ENCODE assay signal across 8 cellular contexts in genomic region chr15:48358229-48358641, GRCh38. TPM values are rescaled to one million over a fixed set of nuclear protein-coding genes. Genes with fewer than 3 reads are reported as not detected.
DNase-seq lines count a peak whose midpoint lies in the region; ATAC-seq and TF ChIP-seq lines count a peak whose summit lies in the region.

No MANE protein-coding gene starts in this region.

- peaks cover 4% of the 10 kb centered on the region; the same call in 1 of the 2 replicates for H3K36me3 Mint-ChIP-seq in WTC11
- no peaks in the 10 kb centered on the region for H3K36me3 Mint-ChIP-seq in activated CD8-positive, alpha-beta memory T cell treated with anti-CD3 and anti-CD28 coated beads, Interleukin-2, amount 10 ng/mL, durations not matched to agents 7 days and 5 days

- no peaks in the 10 kb centered on the region for H4K20me1 ChIP-seq in Karpas-422 (ENCODE audit: insufficient read depth, low read depth, low read length)

- H3K27me3 Mint-ChIP-seq in WTC11 (ENCODE audit: low read depth) = no peaks in the 10 kb centered on the region
- peaks cover 2% of the 10 kb centered on the region for H3K27me3 Mint-ChIP-seq in activated CD8-positive, alpha-beta memory T cell treated with anti-CD3 and anti-CD28 coated beads, Interleukin-2, amount 10 ng/mL, durations not matched to agents 7 days and 5 days

- H3K27ac Mint-ChIP-seq in WTC11 = no peak overlapping the region
- no peak overlapping the region for H3K27ac Mint-ChIP-seq in activated CD8-positive, alpha-beta memory T cell treated with anti-CD3 and anti-CD28 coated beads, Interleukin-2, amount 10 ng/mL, durations not matched to agents 7 days and 5 days

- DNase-seq in ELR (ENCODE audit: low read depth) (peak; percentile 64), Karpas-422 (peak; percentile 56), WTC11 (ENCODE audit: low spot score) (no peak), inferior parietal cortex (ENCODE audit: extremely low spot score) (peak; percentile 54), upper lobe of left lung (no peak), NCI-H187 (lab: John Stamatoyannopoulos, UW) (no peak), head of caudate nucleus (no peak)
- DNase-seq in activated CD8-positive, alpha-beta memory T cell treated with anti-CD3 and anti-CD28 coated beads, Interleukin-2, amount 10 ng/mL, durations not matched to agents 7 days and 5 days = no peak

- 0 out of 2 replicates have a peak, but pooled peaks have one; percentile 31 for TF ChIP-seq CTCF in WTC11 (IDR thresholded peaks at IDR 0.05)
- TF ChIP-seq CTCF in upper lobe of left lung (IDR thresholded peaks at IDR 0.05) = peak in 5 of 6 experiments; percentile 28 to 54 (median 49)

- peaks cover 10% of the 10 kb centered on the region for H3K4me1 Mint-ChIP-seq in WTC11
- peaks cover 14% of the 10 kb centered on the region for H3K4me1 Mint-ChIP-seq in activated CD8-positive, alpha-beta memory T cell treated with anti-CD3 and anti-CD28 coated beads, Interleukin-2, amount 10 ng/mL, durations not matched to agents 7 days and 5 days

- H3K9ac ChIP-seq in Karpas-422 (ENCODE audit: low read length) = no peak overlapping the region

- H3K36me3 ChIP-seq in Karpas-422 (ENCODE audit: insufficient read depth, low read length) = no peaks in the 10 kb centered on the region
- H3K36me3 ChIP-seq in upper lobe of left lung = no peaks in the 10 kb centered on the region

- intact Hi-C loops in head of caudate nucleus (cut with DNase I) = loop anchor here (10.0 kb wide), 1 partner anchor 497 kb away; no protein-coding TSS in a partner anchor

- no peaks in the 10 kb centered on the region for H3K79me2 ChIP-seq in Karpas-422 (ENCODE audit: low read length)

- POLR2A ChIA-PET in WTC11 (lab: Charles Lee) = no interaction called here

- H3K4me3 ChIP-seq in Karpas-422 (ENCODE audit: low read length) (no peak overlapping the region), upper lobe of left lung (peak overlapping the region in 1 of 4 donors; percentile 1)

- H3K4me3 Mint-ChIP-seq in WTC11 = no peak overlapping the region
- H3K4me3 Mint-ChIP-seq in activated CD8-positive, alpha-beta memory T cell treated with anti-CD3 and anti-CD28 coated beads, Interleukin-2, amount 10 ng/mL, durations not matched to agents 7 days and 5 days = no peak overlapping the region

- no peak overlapping the region for H2AFZ ChIP-seq in Karpas-422 (ENCODE audit: low read length)

- no peak for TF ChIP-seq EP300 in upper lobe of left lung (IDR thresholded peaks at IDR 0.05)

- H3K27me3 ChIP-seq in Karpas-422 (ENCODE audit: low read length) (no peaks in the 10 kb centered on the region), upper lobe of left lung (no peaks in the 10 kb centered on the region)

- ATAC-seq in WTC11 (no peak), upper lobe of left lung (ENCODE audit: low FRiP score in 2 of 2) (peak in 1 of 2 donors; percentile 44)
- no peak for ATAC-seq in activated CD8-positive, alpha-beta memory T cell treated with anti-CD3 and anti-CD28 coated beads, Interleukin-2, amount 10 ng/mL, durations not matched to agents 7 days and 5 days

- TF ChIP-seq POLR2A in upper lobe of left lung (IDR thresholded peaks at IDR 0.05) = no peak

- H3K27ac ChIP-seq in Karpas-422 (ENCODE audit: low read length) (no peak overlapping the region), upper lobe of left lung (peak overlapping the region in 3 of 4 donors; percentile 25 to 50 (median 38))

- H3K9me3 Mint-ChIP-seq in WTC11 = peaks cover 12% of the 10 kb centered on the region
- H3K9me3 Mint-ChIP-seq in activated CD8-positive, alpha-beta memory T cell treated with anti-CD3 and anti-CD28 coated beads, Interleukin-2, amount 10 ng/mL, durations not matched to agents 7 days and 5 days (ENCODE audit: low read depth) = no peaks in the 10 kb centered on the region

- H3K9me2 ChIP-seq in Karpas-422 (replicated peaks; ENCODE audit: insufficient read depth, low read length) = no peaks in the 10 kb centered on the region

- H3K9me3 ChIP-seq in Karpas-422 (ENCODE audit: low read length) = no peaks in the 10 kb centered on the region
- H3K9me3 ChIP-seq in upper lobe of left lung = no peaks in the 10 kb centered on the region

- CTCF ChIA-PET in WTC11 (lab: Charles Lee) = interaction anchor here (0.5 to 3.4 kb wide), 15 partner anchors 8 to 1787 kb away, joined by 3 to 31 read pairs (median 4); no protein-coding TSS in a partner anchor
- CTCF ChIA-PET in activated CD8-positive, alpha-beta memory T cell treated with anti-CD3 and anti-CD28 coated beads, Interleukin-2, amount 10 ng/mL, durations not matched to agents 7 days and 5 days (lab: Charles Lee) = interaction anchor here (1.3 to 2.1 kb wide), 5 partner anchors 17 to 607 kb away, joined by 4 to 7 read pairs (median 6); no protein-coding TSS in a partner anchor

- no peak overlapping the region for H3K4me2 ChIP-seq in Karpas-422 (ENCODE audit: low read depth, low read length, poor library complexity, severe bottlenecking)

- no peaks in the 10 kb centered on the region for H3K4me1 ChIP-seq in Karpas-422 (ENCODE audit: low read length)
- H3K4me1 ChIP-seq in upper lobe of left lung = peaks cover 0 to 11% (median 6%) of the 10 kb centered on the region in 4 donors

TF ChIP-seq in WTC11, 78 proteins besides CTCF, POLR2A, EP300 and RAD21:
- TF ChIP-seq IRF2 (CRISPR knock-in tag; IDR thresholded peaks at IDR 0.05; ENCODE audit: borderline replicate concordance, low read depth) = no peak
- TF ChIP-seq GABPB1 (CRISPR knock-in tag; IDR thresholded peaks at IDR 0.05) = no peak
- TF ChIP-seq FOXK1 (CRISPR knock-in tag; IDR thresholded peaks at IDR 0.05) = no peak
- no peak for TF ChIP-seq E2F5 (CRISPR knock-in tag; IDR thresholded peaks at IDR 0.05)
- TF ChIP-seq, protein P1, sequence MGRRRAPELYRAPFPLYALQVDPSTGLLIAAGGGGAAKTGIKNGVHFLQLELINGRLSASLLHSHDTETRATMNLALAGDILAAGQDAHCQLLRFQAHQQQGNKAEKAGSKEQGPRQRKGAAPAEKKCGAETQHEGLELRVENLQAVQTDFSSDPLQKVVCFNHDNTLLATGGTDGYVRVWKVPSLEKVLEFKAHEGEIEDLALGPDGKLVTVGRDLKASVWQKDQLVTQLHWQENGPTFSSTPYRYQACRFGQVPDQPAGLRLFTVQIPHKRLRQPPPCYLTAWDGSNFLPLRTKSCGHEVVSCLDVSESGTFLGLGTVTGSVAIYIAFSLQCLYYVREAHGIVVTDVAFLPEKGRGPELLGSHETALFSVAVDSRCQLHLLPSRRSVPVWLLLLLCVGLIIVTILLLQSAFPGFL (CRISPR knock-in tag; IDR thresholded peaks at IDR 0.05; ENCODE audit: borderline replicate concordance) = no peak
- TF ChIP-seq TP53 (CRISPR knock-in tag; IDR thresholded peaks at IDR 0.05) = no peak
- no peak for TF ChIP-seq JUN (CRISPR knock-in tag; IDR thresholded peaks at IDR 0.05)
- no peak for TF ChIP-seq ZNF423 (CRISPR knock-in tag; IDR thresholded peaks at IDR 0.05)

RNA-seq across cellular contexts. Expression of gene DUT, which starts 27.0 kb away (rescaled TPM):
- total RNA-seq in Karpas-422 (2014; rRNA removed; shearing (Covaris generic); ENCODE audit: low replicate concordance) = 147 and 155 TPM in 2 replicates
- total RNA-seq in WTC11 (2021) = 195 to 204 TPM (median 195 TPM) in 3 replicates
- total RNA-seq in upper lobe of left lung = 10 to 100 TPM; 29.3 to 87.5 (median 61.2) TPM
- total RNA-seq in activated CD8-positive, alpha-beta memory T cell treated with anti-CD3 and anti-CD28 coated beads, Interleukin-2, amount 10 ng/mL, durations not matched to agents 7 days and 5 days = 100 to 1,000 TPM; 348 to 349 TPM

Comparison
In these comparisons a context has a peak if more than half of its experiments do, and no peak if none do; other contexts are left out.
1. DNase-seq: peak in ELR (single experiment), Karpas-422 (single experiment) and inferior parietal cortex (single experiment); none in WTC11 (single experiment), upper lobe of left lung (0 of 2), NCI-H187 (0 of 2), head of caudate nucleus (0 of 42) and activated CD8-positive, alpha-beta memory T cell treated with anti-CD3 and anti-CD28 coated beads, Interleukin-2, amount 10 ng/mL, durations not matched to agents 7 days and 5 days (single experiment).